ENCODE assay signal across 1 cellular context in the genomic region with DNA sequence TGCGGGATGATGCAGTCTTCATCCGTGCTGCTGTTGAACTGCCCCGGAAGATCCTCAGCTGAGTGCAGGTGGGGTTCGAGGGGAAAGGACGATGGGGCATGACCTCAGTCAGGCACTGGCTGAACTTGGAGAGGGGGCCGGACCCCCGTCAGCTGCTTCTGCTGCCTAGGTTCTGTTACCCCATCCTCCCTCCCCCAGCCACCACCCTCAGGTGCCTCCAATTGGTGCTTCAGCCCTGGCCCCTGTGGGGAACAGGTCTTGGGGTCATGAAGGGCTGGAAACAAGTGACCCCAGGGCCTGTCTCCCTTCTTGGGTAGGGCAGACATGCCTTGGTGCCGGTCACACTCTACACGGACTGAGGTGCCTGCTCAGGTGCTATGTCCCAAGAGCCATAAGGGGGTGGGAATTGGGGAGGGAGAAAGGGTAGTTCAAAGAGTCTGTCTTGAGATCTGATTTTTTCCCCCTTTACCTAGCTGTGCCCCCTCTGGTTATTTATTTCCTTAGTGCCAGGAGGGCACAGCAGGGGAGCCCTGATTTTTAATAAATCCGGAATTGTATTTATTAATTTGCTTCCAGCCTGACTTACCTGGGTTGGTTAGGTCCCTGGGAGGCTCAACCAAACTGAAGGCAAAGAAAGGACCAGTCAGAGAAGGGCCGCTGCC.
TF ChIP-seq lines count a peak whose summit lies in the region.

No MANE protein-coding gene starts in this region.

TF ChIP-seq in GM23338, 12 proteins besides CTCF, POLR2A, EP300 and RAD21 (continued from another document):
- TF ChIP-seq, protein P1, sequence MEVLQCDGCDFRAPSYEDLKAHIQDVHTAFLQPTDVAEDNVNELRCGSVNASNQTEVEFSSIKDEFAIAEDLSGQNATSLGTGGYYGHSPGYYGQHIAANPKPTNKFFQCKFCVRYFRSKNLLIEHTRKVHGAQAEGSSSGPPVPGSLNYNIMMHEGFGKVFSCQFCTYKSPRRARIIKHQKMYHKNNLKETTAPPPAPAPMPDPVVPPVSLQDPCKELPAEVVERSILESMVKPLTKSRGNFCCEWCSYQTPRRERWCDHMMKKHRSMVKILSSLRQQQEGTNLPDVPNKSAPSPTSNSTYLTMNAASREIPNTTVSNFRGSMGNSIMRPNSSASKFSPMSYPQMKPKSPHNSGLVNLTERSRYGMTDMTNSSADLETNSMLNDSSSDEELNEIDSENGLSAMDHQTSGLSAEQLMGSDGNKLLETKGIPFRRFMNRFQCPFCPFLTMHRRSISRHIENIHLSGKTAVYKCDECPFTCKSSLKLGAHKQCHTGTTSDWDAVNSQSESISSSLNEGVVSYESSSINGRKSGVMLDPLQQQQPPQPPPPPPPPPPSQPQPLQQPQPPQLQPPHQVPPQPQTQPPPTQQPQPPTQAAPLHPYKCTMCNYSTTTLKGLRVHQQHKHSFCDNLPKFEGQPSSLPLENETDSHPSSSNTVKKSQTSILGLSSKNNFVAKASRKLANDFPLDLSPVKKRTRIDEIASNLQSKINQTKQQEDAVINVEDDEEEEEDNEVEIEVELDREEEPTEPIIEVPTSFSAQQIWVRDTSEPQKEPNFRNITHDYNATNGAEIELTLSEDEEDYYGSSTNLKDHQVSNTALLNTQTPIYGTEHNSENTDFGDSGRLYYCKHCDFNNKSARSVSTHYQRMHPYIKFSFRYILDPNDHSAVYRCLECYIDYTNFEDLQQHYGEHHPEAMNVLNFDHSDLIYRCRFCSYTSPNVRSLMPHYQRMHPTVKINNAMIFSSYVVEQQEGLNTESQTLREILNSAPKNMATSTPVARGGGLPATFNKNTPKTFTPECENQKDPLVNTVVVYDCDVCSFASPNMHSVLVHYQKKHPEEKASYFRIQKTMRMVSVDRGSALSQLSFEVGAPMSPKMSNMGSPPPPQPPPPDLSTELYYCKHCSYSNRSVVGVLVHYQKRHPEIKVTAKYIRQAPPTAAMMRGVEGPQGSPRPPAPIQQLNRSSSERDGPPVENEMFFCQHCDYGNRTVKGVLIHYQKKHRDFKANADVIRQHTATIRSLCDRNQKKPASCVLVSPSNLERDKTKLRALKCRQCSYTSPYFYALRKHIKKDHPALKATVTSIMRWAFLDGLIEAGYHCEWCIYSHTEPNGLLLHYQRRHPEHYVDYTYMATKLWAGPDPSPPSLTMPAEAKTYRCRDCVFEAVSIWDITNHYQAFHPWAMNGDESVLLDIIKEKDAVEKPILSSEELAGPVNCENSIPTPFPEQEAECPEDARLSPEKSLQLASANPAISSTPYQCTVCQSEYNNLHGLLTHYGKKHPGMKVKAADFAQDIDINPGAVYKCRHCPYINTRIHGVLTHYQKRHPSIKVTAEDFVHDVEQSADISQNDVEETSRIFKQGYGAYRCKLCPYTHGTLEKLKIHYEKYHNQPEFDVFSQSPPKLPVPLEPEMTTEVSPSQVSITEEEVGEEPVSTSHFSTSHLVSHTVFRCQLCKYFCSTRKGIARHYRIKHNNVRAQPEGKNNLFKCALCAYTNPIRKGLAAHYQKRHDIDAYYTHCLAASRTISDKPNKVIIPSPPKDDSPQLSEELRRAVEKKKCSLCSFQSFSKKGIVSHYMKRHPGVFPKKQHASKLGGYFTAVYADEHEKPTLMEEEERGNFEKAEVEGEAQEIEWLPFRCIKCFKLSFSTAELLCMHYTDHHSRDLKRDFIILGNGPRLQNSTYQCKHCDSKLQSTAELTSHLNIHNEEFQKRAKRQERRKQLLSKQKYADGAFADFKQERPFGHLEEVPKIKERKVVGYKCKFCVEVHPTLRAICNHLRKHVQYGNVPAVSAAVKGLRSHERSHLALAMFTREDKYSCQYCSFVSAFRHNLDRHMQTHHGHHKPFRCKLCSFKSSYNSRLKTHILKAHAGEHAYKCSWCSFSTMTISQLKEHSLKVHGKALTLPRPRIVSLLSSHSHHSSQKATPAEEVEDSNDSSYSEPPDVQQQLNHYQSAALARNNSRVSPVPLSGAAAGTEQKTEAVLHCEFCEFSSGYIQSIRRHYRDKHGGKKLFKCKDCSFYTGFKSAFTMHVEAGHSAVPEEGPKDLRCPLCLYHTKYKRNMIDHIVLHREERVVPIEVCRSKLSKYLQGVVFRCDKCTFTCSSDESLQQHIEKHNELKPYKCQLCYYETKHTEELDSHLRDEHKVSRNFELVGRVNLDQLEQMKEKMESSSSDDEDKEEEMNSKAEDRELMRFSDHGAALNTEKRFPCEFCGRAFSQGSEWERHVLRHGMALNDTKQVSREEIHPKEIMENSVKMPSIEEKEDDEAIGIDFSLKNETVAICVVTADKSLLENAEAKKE (CRISPR knock-in tag; IDR thresholded peaks at IDR 0.05) = no peak
- TF ChIP-seq EZH2phosphoT487 (IDR thresholded peaks at IDR 0.05; ENCODE audit: unreplicated experiment) (no peak), ZNF114 (CRISPR knock-in tag; IDR thresholded peaks at IDR 0.05) (no peak), JUNB (IDR thresholded peaks at IDR 0.05; ENCODE audit: unreplicated experiment) (no peak), POLR2AphosphoS5 (IDR thresholded peaks at IDR 0.05; ENCODE audit: low read depth) (no peak), ZNF331 (CRISPR knock-in tag; IDR thresholded peaks at IDR 0.05; ENCODE audit: low read depth) (no peak)
- TF ChIP-seq, protein P2, sequence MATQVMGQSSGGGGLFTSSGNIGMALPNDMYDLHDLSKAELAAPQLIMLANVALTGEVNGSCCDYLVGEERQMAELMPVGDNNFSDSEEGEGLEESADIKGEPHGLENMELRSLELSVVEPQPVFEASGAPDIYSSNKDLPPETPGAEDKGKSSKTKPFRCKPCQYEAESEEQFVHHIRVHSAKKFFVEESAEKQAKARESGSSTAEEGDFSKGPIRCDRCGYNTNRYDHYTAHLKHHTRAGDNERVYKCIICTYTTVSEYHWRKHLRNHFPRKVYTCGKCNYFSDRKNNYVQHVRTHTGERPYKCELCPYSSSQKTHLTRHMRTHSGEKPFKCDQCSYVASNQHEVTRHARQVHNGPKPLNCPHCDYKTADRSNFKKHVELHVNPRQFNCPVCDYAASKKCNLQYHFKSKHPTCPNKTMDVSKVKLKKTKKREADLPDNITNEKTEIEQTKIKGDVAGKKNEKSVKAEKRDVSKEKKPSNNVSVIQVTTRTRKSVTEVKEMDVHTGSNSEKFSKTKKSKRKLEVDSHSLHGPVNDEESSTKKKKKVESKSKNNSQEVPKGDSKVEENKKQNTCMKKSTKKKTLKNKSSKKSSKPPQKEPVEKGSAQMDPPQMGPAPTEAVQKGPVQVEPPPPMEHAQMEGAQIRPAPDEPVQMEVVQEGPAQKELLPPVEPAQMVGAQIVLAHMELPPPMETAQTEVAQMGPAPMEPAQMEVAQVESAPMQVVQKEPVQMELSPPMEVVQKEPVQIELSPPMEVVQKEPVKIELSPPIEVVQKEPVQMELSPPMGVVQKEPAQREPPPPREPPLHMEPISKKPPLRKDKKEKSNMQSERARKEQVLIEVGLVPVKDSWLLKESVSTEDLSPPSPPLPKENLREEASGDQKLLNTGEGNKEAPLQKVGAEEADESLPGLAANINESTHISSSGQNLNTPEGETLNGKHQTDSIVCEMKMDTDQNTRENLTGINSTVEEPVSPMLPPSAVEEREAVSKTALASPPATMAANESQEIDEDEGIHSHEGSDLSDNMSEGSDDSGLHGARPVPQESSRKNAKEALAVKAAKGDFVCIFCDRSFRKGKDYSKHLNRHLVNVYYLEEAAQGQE (IDR thresholded peaks at IDR 0.05; ENCODE audit: unreplicated experiment) = no peak
- TF ChIP-seq, protein P3, sequence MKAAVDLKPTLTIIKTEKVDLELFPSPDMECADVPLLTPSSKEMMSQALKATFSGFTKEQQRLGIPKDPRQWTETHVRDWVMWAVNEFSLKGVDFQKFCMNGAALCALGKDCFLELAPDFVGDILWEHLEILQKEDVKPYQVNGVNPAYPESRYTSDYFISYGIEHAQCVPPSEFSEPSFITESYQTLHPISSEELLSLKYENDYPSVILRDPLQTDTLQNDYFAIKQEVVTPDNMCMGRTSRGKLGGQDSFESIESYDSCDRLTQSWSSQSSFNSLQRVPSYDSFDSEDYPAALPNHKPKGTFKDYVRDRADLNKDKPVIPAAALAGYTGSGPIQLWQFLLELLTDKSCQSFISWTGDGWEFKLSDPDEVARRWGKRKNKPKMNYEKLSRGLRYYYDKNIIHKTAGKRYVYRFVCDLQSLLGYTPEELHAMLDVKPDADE (IDR thresholded peaks at IDR 0.05) = no peak
